ENCODE assay signal across 8 cellular contexts in the genomic region with DNA sequence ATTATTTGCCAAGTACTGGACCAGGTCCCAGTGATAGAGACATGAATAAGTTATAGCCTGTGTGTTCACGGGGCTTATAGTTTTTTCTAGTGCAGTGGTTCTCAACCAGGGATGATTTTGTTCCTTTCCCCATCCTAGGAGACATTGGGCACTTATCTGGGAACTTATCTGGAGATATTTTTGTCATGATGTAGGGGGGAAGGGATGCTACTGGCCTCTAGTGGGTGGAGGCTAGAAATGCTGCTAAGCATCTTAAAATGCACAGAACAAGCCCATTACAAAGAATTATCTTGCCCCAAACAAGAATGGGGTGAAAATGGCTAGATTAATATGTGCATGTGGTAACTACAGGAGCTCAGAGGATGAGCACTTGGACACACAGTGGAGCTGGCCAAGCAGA.
DNase-seq lines count a peak whose midpoint lies in the region; ATAC-seq and TF ChIP-seq lines count a peak whose summit lies in the region.

No MANE protein-coding gene starts in this region.

- CTCF ChIA-PET in CD8-positive, alpha-beta memory T cell (lab: Charles Lee) = no interaction called here

- no peak overlapping the region for H2AFZ ChIP-seq in Karpas-422 (ENCODE audit: low read length)

- H3K27ac Mint-ChIP-seq in CD8-positive, alpha-beta memory T cell = no peak overlapping the region

- H3K79me2 ChIP-seq in Karpas-422 (ENCODE audit: low read length) = no peaks in the 10 kb centered on the region

- H3K4me3 Mint-ChIP-seq in CD8-positive, alpha-beta memory T cell = no peak overlapping the region

- no peaks in the 10 kb centered on the region for H3K9me3 ChIP-seq in Karpas-422 (ENCODE audit: low read length)
- H3K9me3 ChIP-seq in CD8-positive, alpha-beta memory T cell (ENCODE audit: low read length) = no peaks in the 10 kb centered on the region

- no peaks in the 10 kb centered on the region for H3K4me1 Mint-ChIP-seq in CD8-positive, alpha-beta memory T cell

- H3K27ac ChIP-seq in 22Rv1 = no peak overlapping the region
- H3K27ac ChIP-seq in Karpas-422 (ENCODE audit: low read length) = no peak overlapping the region
- no peak overlapping the region for H3K27ac ChIP-seq in CD8-positive, alpha-beta memory T cell (ENCODE audit: low read depth, low read length)

- H3K36me3 Mint-ChIP-seq in CD8-positive, alpha-beta memory T cell = no peaks in the 10 kb centered on the region

- peak; percentile 64 for TF ChIP-seq CTCF in 22Rv1 (IDR thresholded peaks at IDR 0.05)

- DNase-seq in Karpas-422 (peak; percentile 63), ecto neural progenitor cell (ENCODE audit: low spot score) (no peak)
- no peak for DNase-seq in CD8-positive, alpha-beta memory T cell

- no peaks in the 10 kb centered on the region for H3K27me3 ChIP-seq in Karpas-422 (ENCODE audit: low read length)
- no peaks in the 10 kb centered on the region for H3K27me3 ChIP-seq in CD8-positive, alpha-beta memory T cell (ENCODE audit: insufficient read depth, low read length, poor library complexity, severe bottlenecking)

- peaks cover 0 to 2% (median 0%) of the 10 kb centered on the region in 5 donors for H3K9me3 Mint-ChIP-seq in CD8-positive, alpha-beta memory T cell

- H3K36me3 ChIP-seq in Karpas-422 (ENCODE audit: insufficient read depth, low read length) = no peaks in the 10 kb centered on the region
- H3K36me3 ChIP-seq in CD8-positive, alpha-beta memory T cell (ENCODE audit: insufficient read depth, low read length) = no peaks in the 10 kb centered on the region

- peaks cover 33% of the 10 kb centered on the region; the same call in 1 of the 2 replicates for H4K20me1 ChIP-seq in Karpas-422 (ENCODE audit: insufficient read depth, low read depth, low read length)

- POLR2A ChIA-PET in CD8-positive, alpha-beta memory T cell (lab: Charles Lee) = no interaction called here

- no peak overlapping the region for H3K9ac ChIP-seq in Karpas-422 (ENCODE audit: low read length)

- ATAC-seq in GM18498 (IDR thresholded peaks at IDR 0.05; ENCODE audit: unreplicated experiment) (peak; percentile 62), esophagus mucosa (peak; percentile 35), HG02970 (IDR thresholded peaks at IDR 0.05; ENCODE audit: low FRiP score, unreplicated experiment) (no peak), HG03565 (IDR thresholded peaks at IDR 0.05; ENCODE audit: unreplicated experiment) (no peak)

- peaks cover 3 to 26% of the 10 kb centered on the region in 2 donors for H3K27me3 Mint-ChIP-seq in CD8-positive, alpha-beta memory T cell

- no peak overlapping the region for H3K4me3 ChIP-seq in Karpas-422 (ENCODE audit: low read length)
- no peak overlapping the region for H3K4me3 ChIP-seq in CD8-positive, alpha-beta memory T cell (ENCODE audit: low read length)

- H3K4me2 ChIP-seq in Karpas-422 (ENCODE audit: low read depth, low read length, poor library complexity, severe bottlenecking) = no peak overlapping the region

- no peaks in the 10 kb centered on the region for H3K4me1 ChIP-seq in Karpas-422 (ENCODE audit: low read length)
- peaks cover 11% of the 10 kb centered on the region for H3K4me1 ChIP-seq in CD8-positive, alpha-beta memory T cell (ENCODE audit: insufficient read depth, low read length)

- no peaks in the 10 kb centered on the region for H3K9me2 ChIP-seq in Karpas-422 (replicated peaks; ENCODE audit: insufficient read depth, low read length)

Comparison
In these comparisons a context has a peak if more than half of its experiments do, and no peak if none do; other contexts are left out.
1. ATAC-seq: peak in GM18498 (single experiment) and esophagus mucosa (single experiment); none in HG02970 (single experiment) and HG03565 (single experiment).